Comparison of ENCODE assay signal across 10 cellular contexts in genomic region chr10:119316729-119317097, GRCh38.
DNase-seq lines count a peak whose midpoint lies in the region; ATAC-seq and TF ChIP-seq lines count a peak whose summit lies in the region.
"Had no signal": no experiment of that assay in that cellular context is flagged by ENCODE, and none has a peak within 500 bp of the region (broad histone marks: within the 10 kb centered on the region; RNA-seq: fewer than 3 reads in every experiment).

No MANE protein-coding gene starts in this region.

- H4K20me1 ChIP-seq in hepatocyte (ENCODE audit: insufficient read depth, poor library complexity, severe bottlenecking): no peaks in the 10 kb centered on the region

- no peaks in the 10 kb centered on the region for H3K9me2 ChIP-seq in hepatocyte (replicated peaks; ENCODE audit: insufficient read depth)

- no peak for TF ChIP-seq POLR2A in upper lobe of left lung (IDR thresholded peaks at IDR 0.05)

- peaks cover 68% of the 10 kb centered on the region for H3K4me1 Mint-ChIP-seq in activated naive CD8-positive, alpha-beta T cell (ENCODE audit: low read depth)
- H3K4me1 Mint-ChIP-seq in activated naive CD8-positive, alpha-beta T cell treated with anti-CD3 and anti-CD28 coated beads for 36 hours: peaks cover 56% of the 10 kb centered on the region

- H3K27ac Mint-ChIP-seq in activated naive CD8-positive, alpha-beta T cell: peak overlapping the region; percentile 61
- H3K27ac Mint-ChIP-seq in activated naive CD8-positive, alpha-beta T cell treated with anti-CD3 and anti-CD28 coated beads for 36 hours: no peak overlapping the region

- peak overlapping the region; percentile 95 for H3K27ac ChIP-seq in hepatocyte
- H3K27ac ChIP-seq in upper lobe of left lung: peak overlapping the region in 3 of 4 donors; percentile 16 to 38 (median 35)

- peak overlapping the region; percentile 27 for H3K4me2 ChIP-seq in hepatocyte

- H3K4me1 ChIP-seq in adipocyte (ENCODE audit: control insufficient read depth, insufficient read depth, low read length) (peaks cover 17% of the 10 kb centered on the region), hepatocyte (ENCODE audit: insufficient read depth) (peaks cover 44% of the 10 kb centered on the region), upper lobe of left lung (peaks cover 36 to 76% (median 72%) of the 10 kb centered on the region in 4 donors)

- TF ChIP-seq CTCF in hepatocyte (IDR thresholded peaks at IDR 0.05; ENCODE audit: poor library complexity) (no peak), upper lobe of left lung (IDR thresholded peaks at IDR 0.05) (no peak)

- no peak overlapping the region for H3K4me3 Mint-ChIP-seq in activated naive CD8-positive, alpha-beta T cell
- no peak overlapping the region for H3K4me3 Mint-ChIP-seq in activated naive CD8-positive, alpha-beta T cell treated with anti-CD3 and anti-CD28 coated beads for 36 hours

- H3K27me3 Mint-ChIP-seq in activated naive CD8-positive, alpha-beta T cell: no peaks in the 10 kb centered on the region
- no peaks in the 10 kb centered on the region for H3K27me3 Mint-ChIP-seq in activated naive CD8-positive, alpha-beta T cell treated with anti-CD3 and anti-CD28 coated beads for 36 hours

- no peaks in the 10 kb centered on the region for H3K27me3 ChIP-seq in adipocyte (replicated peaks; ENCODE audit: control insufficient read depth, insufficient read depth, low read length)
- H3K27me3 ChIP-seq in hepatocyte: no peaks in the 10 kb centered on the region
- no peaks in the 10 kb centered on the region for H3K27me3 ChIP-seq in upper lobe of left lung

- 44% methylated on average over 4 of the region's 4 CpGs for WGBS in hepatocyte (ENCODE audit: low lambda C conversion rate, missing lambda C conversion rate)
- WGBS in upper lobe of left lung, 2 donors: 80% methylated on average over 4 of the region's 4 CpGs; no CpG with 5 or more reads in 1 of the 2 donors

- H3K9ac ChIP-seq in adipocyte (ENCODE audit: low read length): no peak overlapping the region

- H3K36me3 Mint-ChIP-seq in activated naive CD8-positive, alpha-beta T cell: peaks cover 14% of the 10 kb centered on the region
- peaks cover 7% of the 10 kb centered on the region for H3K36me3 Mint-ChIP-seq in activated naive CD8-positive, alpha-beta T cell treated with anti-CD3 and anti-CD28 coated beads for 36 hours

- H3K9me3 ChIP-seq in adipocyte (ENCODE audit: control insufficient read depth, low read length): no peaks in the 10 kb centered on the region
- H3K9me3 ChIP-seq in hepatocyte (ENCODE audit: low read depth): no peaks in the 10 kb centered on the region
- no peaks in the 10 kb centered on the region for H3K9me3 ChIP-seq in upper lobe of left lung

- H3K36me3 ChIP-seq in adipocyte (ENCODE audit: control insufficient read depth, insufficient read depth, low read length, severe bottlenecking) (no peaks in the 10 kb centered on the region), hepatocyte (replicated peaks; ENCODE audit: insufficient read depth, low read depth) (no peaks in the 10 kb centered on the region), upper lobe of left lung (no peaks in the 10 kb centered on the region)

- no peaks in the 10 kb centered on the region for H3K9me3 Mint-ChIP-seq in activated naive CD8-positive, alpha-beta T cell (ENCODE audit: low read depth)
- peaks cover 4% of the 10 kb centered on the region for H3K9me3 Mint-ChIP-seq in activated naive CD8-positive, alpha-beta T cell treated with anti-CD3 and anti-CD28 coated beads for 36 hours

- DNase-seq in activated naive CD8-positive, alpha-beta T cell treated with anti-CD3 and anti-CD28 coated beads for 36 hours: no peak
- DNase-seq in adipocyte (ENCODE audit: low read depth) (peak; percentile 84), hepatocyte (ENCODE audit: low spot score) (peak; percentile 86), upper lobe of left lung (no peak), CD1c-positive myeloid dendritic cell (ENCODE audit: extremely low spot score) (no peak), SHP77 treated with DMSO at 0.1 percent for 48 hours (lab: John Stamatoyannopoulos, UW) (no peak)
- DNase-seq: activated naive CD4-positive, alpha-beta T cell treated with anti-CD3 and anti-CD28 coated beads, Interleukin-2, amount 50 U/mL, for 16 hours; C1 segment of cervical spinal cord had no signal

- no peak for TF ChIP-seq EP300 in upper lobe of left lung (IDR thresholded peaks at IDR 0.05)

- peaks cover 66% of the 10 kb centered on the region for H3K79me2 ChIP-seq in hepatocyte

- H2AFZ ChIP-seq in hepatocyte: no peak overlapping the region

- no peak overlapping the region for H3K4me3 ChIP-seq in adipocyte (ENCODE audit: low read length)
- H3K4me3 ChIP-seq in hepatocyte: no peak overlapping the region
- H3K4me3 ChIP-seq in upper lobe of left lung: no peak overlapping the region

- ATAC-seq in upper lobe of left lung (ENCODE audit: low FRiP score in 2 of 2) (no peak), HG03280 (IDR thresholded peaks at IDR 0.05; ENCODE audit: unreplicated experiment) (no peak)

Comparison
In these comparisons a context has a peak if more than half of its experiments do, and no peak if none do; other contexts are left out.
1. DNase-seq: peak in adipocyte (single experiment) and hepatocyte (single experiment); none in activated naive CD8-positive, alpha-beta T cell treated with anti-CD3 and anti-CD28 coated beads for 36 hours (single experiment), upper lobe of left lung (0 of 2), CD1c-positive myeloid dendritic cell (single experiment) and SHP77 treated with DMSO at 0.1 percent for 48 hours (single experiment).